Comparison of ENCODE assay signal across 8 cellular contexts in genomic region chr2:87488021-87488420, GRCh38.
DNase-seq lines count a peak whose midpoint lies in the region; ATAC-seq and TF ChIP-seq lines count a peak whose summit lies in the region.
"Not testable (repeated sequence)": the region's sequence is repeated elsewhere in the genome, so short reads cannot be mapped to it uniquely, and the experiment has no call there.

No MANE protein-coding gene starts in this region.

- not testable (repeated sequence) for H3K9me3 ChIP-seq in CD4-positive, alpha-beta memory T cell (ENCODE audit: control insufficient read depth in 1 of 2, low read length in 2 of 2); KOPT-K1 (ENCODE audit: insufficient read depth, low read length, poor library complexity, severe bottlenecking); naive thymus-derived CD4-positive, alpha-beta T cell (ENCODE audit: control insufficient read depth in 2 of 3, low read length in 3 of 3); tibial artery

- H3K27me3 Mint-ChIP-seq in CD4-positive, alpha-beta memory T cell; activated CD4-positive, alpha-beta T cell treated with anti-CD3 and anti-CD28 coated beads, Interleukin-2, amount 10 ng/mL, durations not matched to agents 7 days and 5 days; activated T-cell treated with anti-CD3 and anti-CD28 coated beads, Interleukin-2, amount 50 U/mL, for 72 hours (ENCODE audit: low read depth); activated naive CD4-positive, alpha-beta T cell treated with anti-CD3 and anti-CD28 coated beads for 36 hours (ENCODE audit: low read depth); activated naive CD8-positive, alpha-beta T cell treated with anti-CD3 and anti-CD28 coated beads, Interleukin-2, amount 50 U/mL, for 24 hours; naive thymus-derived CD4-positive, alpha-beta T cell: not testable (repeated sequence)

- POLR2A ChIA-PET in CD4-positive, alpha-beta memory T cell (lab: Charles Lee; ENCODE audit: partially characterized antibody); activated CD4-positive, alpha-beta T cell treated with anti-CD3 and anti-CD28 coated beads, Interleukin-2, amount 10 ng/mL, durations not matched to agents 7 days and 5 days (lab: Charles Lee); naive thymus-derived CD4-positive, alpha-beta T cell (lab: Charles Lee): not testable (repeated sequence)

- H3K4me1 ChIP-seq in CD4-positive, alpha-beta memory T cell (ENCODE audit: insufficient read depth, low read length): peaks cover 27% of the 10 kb centered on the region
- H3K4me1 ChIP-seq in naive thymus-derived CD4-positive, alpha-beta T cell (ENCODE audit: control insufficient read depth in 2 of 2, insufficient read depth in 2 of 2, low read length in 2 of 2): not testable (repeated sequence)
- H3K4me1 ChIP-seq in tibial artery: peaks cover 0 to 17% (median 1%) of the 10 kb centered on the region in 4 donors

- peak overlapping the region in 5 of 7 donors; percentile 10 to 79 (median 40) for H3K27ac Mint-ChIP-seq in CD4-positive, alpha-beta memory T cell
- H3K27ac Mint-ChIP-seq in activated CD4-positive, alpha-beta T cell treated with anti-CD3 and anti-CD28 coated beads, Interleukin-2, amount 10 ng/mL, durations not matched to agents 7 days and 5 days: peak overlapping the region; percentile 36
- peak overlapping the region; percentile 46 for H3K27ac Mint-ChIP-seq in activated T-cell treated with anti-CD3 and anti-CD28 coated beads, Interleukin-2, amount 50 U/mL, for 72 hours
- peak overlapping the region; percentile 68 for H3K27ac Mint-ChIP-seq in activated naive CD4-positive, alpha-beta T cell treated with anti-CD3 and anti-CD28 coated beads for 36 hours
- H3K27ac Mint-ChIP-seq in activated naive CD8-positive, alpha-beta T cell treated with anti-CD3 and anti-CD28 coated beads, Interleukin-2, amount 50 U/mL, for 24 hours: peak overlapping the region; percentile 56
- peak overlapping the region in 5 of 9 donors; percentile 36 to 94 (median 65) for H3K27ac Mint-ChIP-seq in naive thymus-derived CD4-positive, alpha-beta T cell

- TF ChIP-seq CTCF in tibial artery (IDR thresholded peaks at IDR 0.05): not testable (repeated sequence)

- H3K9me3 Mint-ChIP-seq in CD4-positive, alpha-beta memory T cell; activated CD4-positive, alpha-beta T cell treated with anti-CD3 and anti-CD28 coated beads, Interleukin-2, amount 10 ng/mL, durations not matched to agents 7 days and 5 days; activated T-cell treated with anti-CD3 and anti-CD28 coated beads, Interleukin-2, amount 50 U/mL, for 72 hours; activated naive CD4-positive, alpha-beta T cell treated with anti-CD3 and anti-CD28 coated beads for 36 hours; activated naive CD8-positive, alpha-beta T cell treated with anti-CD3 and anti-CD28 coated beads, Interleukin-2, amount 50 U/mL, for 24 hours; naive thymus-derived CD4-positive, alpha-beta T cell: not testable (repeated sequence)

- intact Hi-C loops in CD4-positive, alpha-beta memory T cell (cut with micrococcal nuclease); activated naive CD4-positive, alpha-beta T cell treated with anti-CD3 and anti-CD28 coated beads for 36 hours (cut with micrococcal nuclease); naive thymus-derived CD4-positive, alpha-beta T cell (cut with micrococcal nuclease); tibial artery (cut with DNase I; ENCODE audit: low total_unique reads): not testable (repeated sequence)

- peaks cover 9 to 28% (median 18%) of the 10 kb centered on the region in 4 donors for H3K4me1 Mint-ChIP-seq in CD4-positive, alpha-beta memory T cell
- H3K4me1 Mint-ChIP-seq in activated CD4-positive, alpha-beta T cell treated with anti-CD3 and anti-CD28 coated beads, Interleukin-2, amount 10 ng/mL, durations not matched to agents 7 days and 5 days: peaks cover 23% of the 10 kb centered on the region
- peaks cover 23% of the 10 kb centered on the region for H3K4me1 Mint-ChIP-seq in activated T-cell treated with anti-CD3 and anti-CD28 coated beads, Interleukin-2, amount 50 U/mL, for 72 hours (ENCODE audit: low read depth)
- peaks cover 31% of the 10 kb centered on the region for H3K4me1 Mint-ChIP-seq in activated naive CD4-positive, alpha-beta T cell treated with anti-CD3 and anti-CD28 coated beads for 36 hours (ENCODE audit: low read depth)
- peaks cover 51% of the 10 kb centered on the region for H3K4me1 Mint-ChIP-seq in activated naive CD8-positive, alpha-beta T cell treated with anti-CD3 and anti-CD28 coated beads, Interleukin-2, amount 50 U/mL, for 24 hours
- H3K4me1 Mint-ChIP-seq in naive thymus-derived CD4-positive, alpha-beta T cell: peaks cover 0 to 18% (median 6%) of the 10 kb centered on the region in 7 donors

- not testable (repeated sequence) for H3K4me3 ChIP-seq in CD4-positive, alpha-beta memory T cell (ENCODE audit: low read length in 2 of 2); naive thymus-derived CD4-positive, alpha-beta T cell (ENCODE audit: low read length); tibial artery

- DNase-seq in CD4-positive, alpha-beta memory T cell; activated CD4-positive, alpha-beta T cell treated with anti-CD3 and anti-CD28 coated beads, Interleukin-2, amount 10 ng/mL, durations not matched to agents 7 days and 5 days; activated T-cell treated with anti-CD3 and anti-CD28 coated beads, Interleukin-2, amount 50 U/mL, for 72 hours; activated naive CD4-positive, alpha-beta T cell treated with anti-CD3 and anti-CD28 coated beads for 36 hours; activated naive CD8-positive, alpha-beta T cell treated with anti-CD3 and anti-CD28 coated beads, Interleukin-2, amount 50 U/mL, for 24 hours; naive thymus-derived CD4-positive, alpha-beta T cell; tibial artery: not testable (repeated sequence)

- not testable (repeated sequence) for H3K36me3 ChIP-seq in CD4-positive, alpha-beta memory T cell (ENCODE audit: insufficient read depth, low read length); KOPT-K1 (ENCODE audit: insufficient read depth, low read length); naive thymus-derived CD4-positive, alpha-beta T cell (ENCODE audit: control insufficient read depth in 2 of 3, insufficient read depth in 3 of 3, low read length in 3 of 3); tibial artery

- not testable (repeated sequence) for H3K36me3 Mint-ChIP-seq in CD4-positive, alpha-beta memory T cell; activated CD4-positive, alpha-beta T cell treated with anti-CD3 and anti-CD28 coated beads, Interleukin-2, amount 10 ng/mL, durations not matched to agents 7 days and 5 days (ENCODE audit: low read depth); activated T-cell treated with anti-CD3 and anti-CD28 coated beads, Interleukin-2, amount 50 U/mL, for 72 hours (ENCODE audit: insufficient read depth in 2 of 2); activated naive CD4-positive, alpha-beta T cell treated with anti-CD3 and anti-CD28 coated beads for 36 hours (ENCODE audit: low read depth); naive thymus-derived CD4-positive, alpha-beta T cell
- peaks cover 17% of the 10 kb centered on the region for H3K36me3 Mint-ChIP-seq in activated naive CD8-positive, alpha-beta T cell treated with anti-CD3 and anti-CD28 coated beads, Interleukin-2, amount 50 U/mL, for 24 hours (ENCODE audit: low read depth)

- H3K27me3 ChIP-seq in CD4-positive, alpha-beta memory T cell (ENCODE audit: insufficient read depth, low read length); naive thymus-derived CD4-positive, alpha-beta T cell (ENCODE audit: control insufficient read depth in 2 of 2, insufficient read depth in 2 of 2, low read length in 2 of 2); tibial artery: not testable (repeated sequence)

- H3K27ac ChIP-seq in CD4-positive, alpha-beta memory T cell (ENCODE audit: low read depth, low read length): peak overlapping the region; percentile 31
- H3K27ac ChIP-seq in KOPT-K1 (ENCODE audit: low read depth, low read length, poor library complexity, severe bottlenecking): peak overlapping the region; percentile 31
- H3K27ac ChIP-seq in naive thymus-derived CD4-positive, alpha-beta T cell (ENCODE audit: low read depth, low read length): not testable (repeated sequence)
- peak overlapping the region; percentile 41 to 49 for H3K27ac ChIP-seq in tibial artery

- not testable (repeated sequence) for ATAC-seq in activated T-cell treated with anti-CD3 and anti-CD28 coated beads, Interleukin-2, amount 50 U/mL, for 72 hours (replicated peaks in 1 of 2); activated naive CD8-positive, alpha-beta T cell treated with anti-CD3 and anti-CD28 coated beads, Interleukin-2, amount 50 U/mL, for 24 hours; naive thymus-derived CD4-positive, alpha-beta T cell

- CTCF ChIA-PET in CD4-positive, alpha-beta memory T cell (lab: Charles Lee; ENCODE audit: partially characterized antibody); activated CD4-positive, alpha-beta T cell treated with anti-CD3 and anti-CD28 coated beads, Interleukin-2, amount 10 ng/mL, durations not matched to agents 7 days and 5 days (lab: Charles Lee); activated naive CD4-positive, alpha-beta T cell treated with anti-CD3 and anti-CD28 coated beads for 36 hours (lab: Charles Lee); naive thymus-derived CD4-positive, alpha-beta T cell (lab: Charles Lee): not testable (repeated sequence)

- H3K4me3 Mint-ChIP-seq in CD4-positive, alpha-beta memory T cell; activated CD4-positive, alpha-beta T cell treated with anti-CD3 and anti-CD28 coated beads, Interleukin-2, amount 10 ng/mL, durations not matched to agents 7 days and 5 days; activated naive CD4-positive, alpha-beta T cell treated with anti-CD3 and anti-CD28 coated beads for 36 hours; naive thymus-derived CD4-positive, alpha-beta T cell: not testable (repeated sequence)
- H3K4me3 Mint-ChIP-seq in activated T-cell treated with anti-CD3 and anti-CD28 coated beads, Interleukin-2, amount 50 U/mL, for 72 hours: peak overlapping the region; percentile 17 to 50
- peak overlapping the region; percentile 43 for H3K4me3 Mint-ChIP-seq in activated naive CD8-positive, alpha-beta T cell treated with anti-CD3 and anti-CD28 coated beads, Interleukin-2, amount 50 U/mL, for 24 hours
